9 cellular contexts compared by ENCODE assay signal in genomic region chr19:54207908-54208783, GRCh38. TPM values are rescaled to one million over a fixed set of nuclear protein-coding genes. Genes with fewer than 3 reads are reported as not detected.
DNase-seq lines count a peak whose midpoint lies in the region; ATAC-seq, FAIRE-seq and TF ChIP-seq lines count a peak whose summit lies in the region.
"Had no signal": no experiment of that assay in that cellular context is flagged by ENCODE, and none has a peak within 500 bp of the region (broad histone marks: within the 10 kb centered on the region; RNA-seq: fewer than 3 reads in every experiment).

No MANE protein-coding gene starts in this region.

- no peaks in the 10 kb centered on the region for H3K9me3 ChIP-seq in GM12878 (replicated peaks; ENCODE audit: control insufficient read depth, insufficient read depth, low read length)

- POLR2A ChIA-PET in GM12878 (lab: Charles Lee), result interaction anchor here (0.5 to 2.2 kb wide), 4 partner anchors 9 to 1306 kb away, joined by 3 to 12 read pairs (median 3); partner anchors contain the start of genes MBOAT7 and TSEN34

- DNase-seq in GM06990 (ENCODE audit: extremely low read depth, insufficient read length), result peak; percentile 62
- peak; percentile 19 for DNase-seq in RCC 7860 (ENCODE audit: low spot score)
- peak; percentile 84 for DNase-seq in GM12878 (ENCODE audit: low read depth, low spot score)
- DNase-seq in stimulated activated CD4-positive, alpha-beta T cell treated with anti-CD3 and anti-CD28 coated beads, Interleukin-2, amount 100 ng/mL, for 24 hours, result peak; percentile 58 to 66
- no peak for DNase-seq in cortex of kidney (lab: John Stamatoyannopoulos, UW)
- DNase-seq in SK-N-DZ (ENCODE audit: low spot score), result no peak

- intact Hi-C loops in GM12878 (cut with micrococcal nuclease; ENCODE audit: unreplicated experiment), result no loop called here

- H3K4me2 ChIP-seq in GM12878 (ENCODE audit: control insufficient read depth, insufficient read depth), result peak overlapping the region; percentile 91

- RAD21 ChIA-PET in GM12878 (lab: Charles Lee; ENCODE audit: unreplicated experiment), result interaction anchor here (1.5 kb wide), 1 partner anchor 19 kb away, joined by 4 read pairs; no protein-coding TSS in a partner anchor

- FAIRE-seq in RCC 7860 (lab: Jason Lieb, UNC) (no peak), GM12878 (lab: Jason Lieb, UNC) (peak; percentile 98)
- FAIRE-seq: TTC549 had no signal

- TF ChIP-seq POLR2A in GM12878 (IDR thresholded peaks at IDR 0.05; ENCODE audit: low read depth, low read length), result peak; percentile 76

- SMC1A ChIA-PET in GM12878 (lab: Charles Lee; ENCODE audit: uncharacterized antibody, unreplicated experiment), result interaction anchor here (1.0 to 1.4 kb wide), 3 partner anchors 14 to 18 kb away, joined by 4 read pairs; partner anchors contain the start of gene MBOAT7

- TF ChIP-seq EP300 in GM12878 (IDR thresholded peaks at IDR 0.05; ENCODE audit: borderline replicate concordance in 1 of 2, control insufficient read depth in 1 of 2, low read depth in 2 of 2, low read length in 2 of 2), result no peak

- H3K27ac ChIP-seq in GM12878 (ENCODE audit: control insufficient read depth, insufficient read depth) (peak overlapping the region; percentile 35), layer of hippocampus (ENCODE audit: low read depth, low read length) (peak overlapping the region; percentile 93)

- ATAC-seq in HG02759 (IDR thresholded peaks at IDR 0.05; ENCODE audit: unreplicated experiment) (peak; percentile 41), GM12878 (peak; percentile 62)

- peaks cover 35% of the 10 kb centered on the region for H3K79me2 ChIP-seq in GM12878 (ENCODE audit: control insufficient read depth, insufficient read depth, low read length)

- CTCF ChIA-PET in GM12878 (lab: Yijun Ruan, JAX), result interaction anchor here (1.0 kb wide), 1 partner anchor 26 kb away, joined by 3 read pairs; no protein-coding TSS in a partner anchor

- H3K36me3 ChIP-seq in GM06990 (ENCODE audit: control insufficient read depth, insufficient read depth, low read length), result peaks cover 28% of the 10 kb centered on the region
- peaks cover 19 to 27% of the 10 kb centered on the region in 2 experiments for H3K36me3 ChIP-seq in GM12878 (ENCODE audit: control insufficient read depth in 2 of 2, insufficient read depth in 2 of 2, low read length in 1 of 2)

- BruUV-seq in GM12878 (replicated peaks; lab: Mats Ljungman, UMichigan), result no TSS peak

- H3K27me3 ChIP-seq in GM06990 (replicated peaks; ENCODE audit: control insufficient read depth, insufficient read depth, low read length), result no peaks in the 10 kb centered on the region
- no peaks in the 10 kb centered on the region for H3K27me3 ChIP-seq in GM12878 (replicated peaks in 1 of 2; ENCODE audit: control insufficient read depth in 2 of 2, insufficient read depth in 2 of 2, low read length in 1 of 2)
- no peaks in the 10 kb centered on the region for H3K27me3 ChIP-seq in layer of hippocampus (ENCODE audit: control insufficient read depth, insufficient read depth, low read length)

- in situ Hi-C loops in GM12878 (cut with MboI), result no loop called here

- H3K4me1 ChIP-seq in GM12878 (ENCODE audit: control insufficient read depth, insufficient read depth, low read length), result peaks cover 61% of the 10 kb centered on the region

- H4K20me1 ChIP-seq in GM12878 (ENCODE audit: control insufficient read depth, insufficient read depth), result peaks cover 14% of the 10 kb centered on the region

- TF ChIP-seq RAD21 in GM12878 (IDR thresholded peaks at IDR 0.05; ENCODE audit: insufficient read depth, low read depth, low read length), result no peak

- no peak overlapping the region for H3K9ac ChIP-seq in GM12878 (ENCODE audit: control insufficient read depth, insufficient read depth, low read length)

- no peak for TF ChIP-seq CTCF in GM06990 (IDR thresholded peaks at IDR 0.05; ENCODE audit: insufficient read depth, low read length, poor library complexity, severe bottlenecking)
- no peak for TF ChIP-seq CTCF in GM12878 (IDR thresholded peaks at IDR 0.05 in 2 of 3, conservative IDR thresholded peaks at IDR 0.05 in 1 of 3; ENCODE audit: control insufficient read depth in 2 of 3, extremely low read depth in 1 of 3, insufficient read depth in 1 of 3, low read depth in 3 of 3, low read length in 3 of 3)

- H3K4me3 ChIP-seq in GM06990 (replicated peaks; ENCODE audit: low read depth, low read length) (no peak overlapping the region), GM12878 (peak overlapping the region; percentile 24; the same call in 1 of the 2 replicates)

- H2AFZ ChIP-seq in GM12878 (ENCODE audit: control insufficient read depth, low read depth, low read length), result no peak overlapping the region

- 14% methylated on average over 21 of the region's 21 CpGs for WGBS in GM12878 (ENCODE audit: insufficient coverage, insufficient replicate concordance, low lambda C conversion rate, missing lambda C conversion rate)

RNA-seq across cellular contexts. Expression of gene RPS9, which starts 7.5 kb away (rescaled TPM):
- 260 and 264 TPM in 2 replicates for total RNA-seq in GM12878 (2013; cell fraction: nucleolus; rRNA removed)
- total RNA-seq in GM12878 (2014; rRNA removed) (5,407 and 5,598 TPM in 2 replicates), GM12878 (2014; rRNA removed; fragmentation: Illumina TruSeq; extraction: Trizol) (2,351 TPM in 2 replicates), GM12878 (2021) (2,143 and 2,183 TPM in 2 replicates)
- polyA plus RNA-seq in GM12878 (2011; ENCODE audit: low read depth), result 3,226 TPM
- polyA plus RNA-seq in GM12878 (2011; rRNA removed) (1,412 and 2,202 TPM in 2 replicates), GM12878 (2014; fragmentation: Illumina TruSeq; extraction: Trizol) (1,194 and 2,970 TPM in 2 replicates), GM12878 (2014; fragmentation: Nextera tagmentation; extraction: Ambion mirVana) (100 to 1,000 TPM; 629 to 815 TPM), GM12878 (2014; rRNA removed) (6,524 and 7,847 TPM in 2 replicates), GM12878 (2016; fragmentation: Nextera tagmentation; extraction: Ambion mirVana) (100 to 1,000 TPM; 890 to 896 TPM)
- 3,564 and 4,583 TPM in 2 replicates for polyA plus RNA-seq in GM12878 (2011; cell fraction: cytosol; rRNA removed)
- 1,587 and 1,661 TPM in 2 replicates for polyA plus RNA-seq in GM12878 (2011; cell fraction: nucleus; rRNA removed)
- 3,570 and 4,911 TPM in 2 replicates for polyA plus RNA-seq in GM12878 (2012)
- polyA minus RNA-seq in GM12878 (2011; rRNA and poly(A)+ RNA removed), result 301 and 1,060 TPM in 2 replicates
- 280 and 346 TPM in 2 replicates for polyA minus RNA-seq in GM12878 (2011; cell fraction: cytosol; rRNA and poly(A)+ RNA removed)
- 168 and 218 TPM in 2 replicates for polyA minus RNA-seq in GM12878 (2011; cell fraction: nucleus; rRNA and poly(A)+ RNA removed)
- polyA plus RNA-seq in SK-N-DZ (2014; cell fraction: cytosol; rRNA removed), result 2,709 and 3,172 TPM in 2 replicates
- 1,265 and 1,543 TPM in 2 replicates for polyA plus RNA-seq in SK-N-DZ (2014; cell fraction: nucleus; rRNA removed)

RNA-seq across cellular contexts. Expression of gene LILRB3, which starts 14.7 kb away (rescaled TPM):
- total RNA-seq in GM12878 (2013; cell fraction: nucleolus; rRNA removed), result 2.1 and 4.6 TPM in 2 replicates
- total RNA-seq in GM12878 (2014; rRNA removed) (0.06 TPM in 1 of 2 replicates, not detected in the other), GM12878 (2014; rRNA removed; fragmentation: Illumina TruSeq; extraction: Trizol) (not detected in 2 replicates), GM12878 (2021) (0.18 and 0.29 TPM in 2 replicates)
- 0.16 TPM for polyA plus RNA-seq in GM12878 (2011; ENCODE audit: low read depth)
- polyA plus RNA-seq in GM12878 (2011; rRNA removed) (0.62 and 1.1 TPM in 2 replicates), GM12878 (2014; fragmentation: Illumina TruSeq; extraction: Trizol) (0.16 and 2.5 TPM in 2 replicates), GM12878 (2014; fragmentation: Nextera tagmentation; extraction: Ambion mirVana) (under 1 TPM; 0.04 to 0.31 TPM), GM12878 (2014; rRNA removed) (0.11 and 0.12 TPM in 2 replicates), GM12878 (2016; fragmentation: Nextera tagmentation; extraction: Ambion mirVana) (under 1 TPM; 0.20 to 0.32 TPM)
- 0.89 and 1.7 TPM in 2 replicates for polyA plus RNA-seq in GM12878 (2011; cell fraction: cytosol; rRNA removed)
- polyA plus RNA-seq in GM12878 (2011; cell fraction: nucleus; rRNA removed), result 4.8 and 7.0 TPM in 2 replicates
- 0.65 and 1.0 TPM in 2 replicates for polyA plus RNA-seq in GM12878 (2012)
- 0.82 and 1.1 TPM in 2 replicates for polyA minus RNA-seq in GM12878 (2011; rRNA and poly(A)+ RNA removed)
- polyA minus RNA-seq in GM12878 (2011; cell fraction: cytosol; rRNA and poly(A)+ RNA removed), result not detected in 2 replicates
- polyA minus RNA-seq in GM12878 (2011; cell fraction: nucleus; rRNA and poly(A)+ RNA removed), result 0.73 and 1.1 TPM in 2 replicates
- polyA plus RNA-seq in SK-N-DZ (2014; cell fraction: cytosol; rRNA removed), result not detected in 2 replicates
- not detected in 2 replicates for polyA plus RNA-seq in SK-N-DZ (2014; cell fraction: nucleus; rRNA removed)

RNA-seq across cellular contexts. Expression of gene TSEN34, which starts 17.0 kb away (rescaled TPM):
- 7.1 and 7.7 TPM in 2 replicates for total RNA-seq in GM12878 (2013; cell fraction: nucleolus; rRNA removed)
- total RNA-seq in GM12878 (2014; rRNA removed), result 20.8 and 21.2 TPM in 2 replicates
- 8.2 and 8.9 TPM in 2 replicates for total RNA-seq in GM12878 (2014; rRNA removed; fragmentation: Illumina TruSeq; extraction: Trizol)
- total RNA-seq in GM12878 (2021), result 18.9 and 22.0 TPM in 2 replicates
- polyA plus RNA-seq in GM12878 (2011; ENCODE audit: low read depth), result 6.7 TPM
- polyA plus RNA-seq in GM12878 (2011; rRNA removed), result 11.5 and 14.7 TPM in 2 replicates
- 27.3 and 36.8 TPM in 2 replicates for polyA plus RNA-seq in GM12878 (2011; cell fraction: cytosol; rRNA removed)
- polyA plus RNA-seq in GM12878 (2011; cell fraction: nucleus; rRNA removed), result 25.0 and 25.4 TPM in 2 replicates
- 9.4 and 16.6 TPM in 2 replicates for polyA plus RNA-seq in GM12878 (2012)
- polyA plus RNA-seq in GM12878 (2014; fragmentation: Illumina TruSeq; extraction: Trizol), result 1.9 and 5.3 TPM in 2 replicates
- polyA plus RNA-seq in GM12878 (2014; fragmentation: Nextera tagmentation; extraction: Ambion mirVana), result 1 to 10 TPM; 1.0 to 4.2 TPM
- polyA plus RNA-seq in GM12878 (2014; rRNA removed), result 26.5 and 26.9 TPM in 2 replicates
- 10 to 100 TPM; 29.8 to 35.9 TPM for polyA plus RNA-seq in GM12878 (2016; fragmentation: Nextera tagmentation; extraction: Ambion mirVana)
- polyA minus RNA-seq in GM12878 (2011; rRNA and poly(A)+ RNA removed), result 5.9 and 15.6 TPM in 2 replicates
- polyA minus RNA-seq in GM12878 (2011; cell fraction: cytosol; rRNA and poly(A)+ RNA removed), result 5.9 and 7.0 TPM in 2 replicates
- polyA minus RNA-seq in GM12878 (2011; cell fraction: nucleus; rRNA and poly(A)+ RNA removed), result 4.5 and 6.1 TPM in 2 replicates
- 89.5 and 92.5 TPM in 2 replicates for polyA plus RNA-seq in SK-N-DZ (2014; cell fraction: cytosol; rRNA removed)
- 52.2 and 65.4 TPM in 2 replicates for polyA plus RNA-seq in SK-N-DZ (2014; cell fraction: nucleus; rRNA removed)

RNA-seq across cellular contexts. Expression of gene MBOAT7, which starts 18.8 kb away (rescaled TPM):
- 42.5 and 58.1 TPM in 2 replicates for total RNA-seq in GM12878 (2013; cell fraction: nucleolus; rRNA removed)
- total RNA-seq in GM12878 (2014; rRNA removed) (23.8 and 28.1 TPM in 2 replicates), GM12878 (2014; rRNA removed; fragmentation: Illumina TruSeq; extraction: Trizol) (8.0 and 8.6 TPM in 2 replicates), GM12878 (2021) (38.8 and 43.0 TPM in 2 replicates)
- polyA plus RNA-seq in GM12878 (2011; ENCODE audit: low read depth), result 9.5 TPM
- polyA plus RNA-seq in GM12878 (2011; rRNA removed) (3.6 and 8.5 TPM in 2 replicates), GM12878 (2014; fragmentation: Illumina TruSeq; extraction: Trizol) (8.2 and 15.7 TPM in 2 replicates), GM12878 (2014; fragmentation: Nextera tagmentation; extraction: Ambion mirVana) (1 to 10 TPM in 1 of 2 experiments, under 1 TPM in 1; 0.69 to 1.4 TPM), GM12878 (2014; rRNA removed) (27.8 and 34.4 TPM in 2 replicates), GM12878 (2016; fragmentation: Nextera tagmentation; extraction: Ambion mirVana) (10 to 100 TPM; 37.1 to 44.5 TPM)
- 11.9 and 15.4 TPM in 2 replicates for polyA plus RNA-seq in GM12878 (2011; cell fraction: cytosol; rRNA removed)
- polyA plus RNA-seq in GM12878 (2011; cell fraction: nucleus; rRNA removed), result 25.5 and 31.4 TPM in 2 replicates
- 27.3 and 27.9 TPM in 2 replicates for polyA plus RNA-seq in GM12878 (2012)
- 6.0 and 12.5 TPM in 2 replicates for polyA minus RNA-seq in GM12878 (2011; rRNA and poly(A)+ RNA removed)
- 9.6 and 11.6 TPM in 2 replicates for polyA minus RNA-seq in GM12878 (2011; cell fraction: cytosol; rRNA and poly(A)+ RNA removed)
- 8.9 and 19.6 TPM in 2 replicates for polyA minus RNA-seq in GM12878 (2011; cell fraction: nucleus; rRNA and poly(A)+ RNA removed)
- polyA plus RNA-seq in SK-N-DZ (2014; cell fraction: cytosol; rRNA removed), result 33.2 and 61.2 TPM in 2 replicates
- 35.2 and 35.3 TPM in 2 replicates for polyA plus RNA-seq in SK-N-DZ (2014; cell fraction: nucleus; rRNA removed)

RNA-seq across cellular contexts. Expression of gene LILRA6, which starts 34.4 kb away (rescaled TPM):
- total RNA-seq in GM12878 (2013; cell fraction: nucleolus; rRNA removed), result 0.73 and 1.3 TPM in 2 replicates
- total RNA-seq in GM12878 (2014; rRNA removed) (0.11 TPM in 1 of 2 replicates, not detected in the other), GM12878 (2014; rRNA removed; fragmentation: Illumina TruSeq; extraction: Trizol) (not detected in 2 replicates), GM12878 (2021) (0.10 TPM in 1 of 2 replicates, not detected in the other)
- not detected for polyA plus RNA-seq in GM12878 (2011; ENCODE audit: low read depth)
- polyA plus RNA-seq in GM12878 (2011; rRNA removed) (1.2 and 1.7 TPM in 2 replicates), GM12878 (2014; fragmentation: Illumina TruSeq; extraction: Trizol) (0.07 TPM in 1 of 2 replicates, not detected in the other), GM12878 (2014; fragmentation: Nextera tagmentation; extraction: Ambion mirVana) (under 1 TPM; 0.04 to 0.05 TPM), GM12878 (2014; rRNA removed) (0.09 and 0.19 TPM in 2 replicates), GM12878 (2016; fragmentation: Nextera tagmentation; extraction: Ambion mirVana) (under 1 TPM in 1 of 2 experiments, not detected in 1; 0.05 TPM)
- 0.79 and 1.1 TPM in 2 replicates for polyA plus RNA-seq in GM12878 (2011; cell fraction: cytosol; rRNA removed)
- polyA plus RNA-seq in GM12878 (2011; cell fraction: nucleus; rRNA removed), result 2.2 and 5.0 TPM in 2 replicates
- 0.23 and 0.73 TPM in 2 replicates for polyA plus RNA-seq in GM12878 (2012)
- polyA minus RNA-seq in GM12878 (2011; rRNA and poly(A)+ RNA removed), result 0.46 and 0.51 TPM in 2 replicates
- polyA minus RNA-seq in GM12878 (2011; cell fraction: cytosol; rRNA and poly(A)+ RNA removed), result not detected in 2 replicates
- polyA minus RNA-seq in GM12878 (2011; cell fraction: nucleus; rRNA and poly(A)+ RNA removed), result 0.24 and 0.38 TPM in 2 replicates
- polyA plus RNA-seq in SK-N-DZ (2014; cell fraction: cytosol; rRNA removed), result not detected in 2 replicates
- not detected in 2 replicates for polyA plus RNA-seq in SK-N-DZ (2014; cell fraction: nucleus; rRNA removed)

Comparison
In these comparisons a context has a peak if more than half of its experiments do, and no peak if none do; other contexts are left out.
1. DNase-seq: peak in GM06990 (single experiment), RCC 7860 (single experiment), GM12878 (single experiment) and stimulated activated CD4-positive, alpha-beta T cell treated with anti-CD3 and anti-CD28 coated beads, Interleukin-2, amount 100 ng/mL, for 24 hours (2 of 2); none in cortex of kidney (single experiment) and SK-N-DZ (single experiment).